7 cellular contexts compared by ENCODE assay signal in the genomic region with DNA sequence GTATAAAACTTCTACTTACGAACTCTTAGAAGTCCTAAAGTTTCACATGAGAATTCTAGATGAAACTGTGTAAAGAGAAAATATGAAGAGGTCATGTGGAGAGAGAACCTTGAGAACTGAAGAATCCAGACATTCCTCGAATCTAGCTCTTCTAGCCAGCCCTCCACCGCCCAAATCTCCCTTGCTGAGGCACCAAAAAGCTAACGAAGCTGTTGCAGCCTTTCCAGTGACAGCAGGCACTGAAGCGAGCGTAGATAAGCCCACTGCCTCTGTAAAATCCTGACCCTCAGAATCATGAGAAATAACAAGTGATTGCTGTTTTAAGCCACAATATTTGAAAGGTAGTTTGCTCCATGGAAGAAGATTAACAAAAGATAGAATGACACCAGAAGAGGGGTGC.
"Had no signal": no experiment of that assay in that cellular context is flagged by ENCODE, and none has a peak within 500 bp of the region (broad histone marks: within the 10 kb centered on the region; RNA-seq: fewer than 3 reads in every experiment).

No MANE protein-coding gene starts in this region.

- H3K4me3 ChIP-seq: GM23338 had no signal

- H3K4me3 Mint-ChIP-seq: GM23338, H9, IgD-negative memory B cell had no signal

- H3K27ac ChIP-seq: HL-60 had no signal

- FAIRE-seq: H1, HepG2 had no signal

- H3K27ac Mint-ChIP-seq: GM23338, H9, IgD-negative memory B cell had no signal

- H3K36me3 Mint-ChIP-seq: IgD-negative memory B cell had no signal

- H3K27me3 Mint-ChIP-seq: IgD-negative memory B cell had no signal

- H3K4me1 Mint-ChIP-seq: GM23338, H9, IgD-negative memory B cell had no signal

- H3K4me2 ChIP-seq: GM23338 had no signal

- DNase-seq: H9, HCEC 1CT had no signal

- ATAC-seq: GM23338, HepG2 had no signal
